ENCODE assay signal across 21 cellular contexts in the genomic region with DNA sequence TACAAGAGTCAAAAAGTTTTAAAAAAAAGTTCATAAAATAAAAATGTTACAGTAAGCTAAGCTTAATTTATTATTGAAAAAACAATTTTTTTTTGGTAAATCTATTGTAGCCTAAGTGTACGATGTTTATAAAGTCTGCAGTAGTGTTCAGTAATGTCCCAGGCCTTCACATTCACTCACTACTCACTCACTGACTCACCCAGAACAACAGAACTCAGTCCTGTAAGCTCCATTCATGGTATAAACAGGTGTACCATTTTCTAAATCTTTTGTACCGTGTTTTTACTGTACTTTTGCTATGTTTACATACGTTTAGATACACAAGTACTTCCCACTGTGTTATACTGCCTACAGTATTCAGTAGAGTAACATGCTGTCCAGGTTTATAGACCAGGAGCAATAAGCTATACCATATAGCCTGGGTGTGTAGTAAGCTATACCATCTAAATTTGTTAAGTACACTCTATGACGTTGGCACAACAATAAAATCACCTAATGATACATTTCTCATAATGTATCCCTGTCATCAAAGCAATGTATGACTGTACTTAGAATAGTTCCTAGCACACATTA.
"Had no signal": no experiment of that assay in that cellular context is flagged by ENCODE, and none has a peak within 500 bp of the region (broad histone marks: within the 10 kb centered on the region; RNA-seq: fewer than 3 reads in every experiment).

No MANE protein-coding gene starts in this region.

- H3K4me3 Mint-ChIP-seq: natural killer cell; neural crest cell; stimulated activated naive B cell treated with anti-CD40 and anti-IgM and Interleukin-4, amounts not matched to agents 10 μg/mL and 1 μg/mL and 100 μg/mL, for 72 hours; stimulated activated naive CD8-positive, alpha-beta T cell treated with anti-CD3 and anti-CD28 coated beads, Interleukin-15, amount 100 ng/mL, for 72 hours had no signal

- H3K36me3 Mint-ChIP-seq: natural killer cell; stimulated activated naive B cell treated with anti-CD40 and anti-IgM and Interleukin-4, amounts not matched to agents 10 μg/mL and 1 μg/mL and 100 μg/mL, for 72 hours had no signal

- H3K27ac Mint-ChIP-seq: natural killer cell; stimulated activated naive B cell treated with anti-CD40 and anti-IgM and Interleukin-4, amounts not matched to agents 10 μg/mL and 1 μg/mL and 100 μg/mL, for 72 hours; stimulated activated naive CD8-positive, alpha-beta T cell treated with anti-CD3 and anti-CD28 coated beads, Interleukin-15, amount 100 ng/mL, for 72 hours had no signal

- H3K9me3 Mint-ChIP-seq: natural killer cell; neural crest cell; stimulated activated naive B cell treated with anti-CD40 and anti-IgM and Interleukin-4, amounts not matched to agents 10 μg/mL and 1 μg/mL and 100 μg/mL, for 72 hours; stimulated activated naive CD8-positive, alpha-beta T cell treated with anti-CD3 and anti-CD28 coated beads, Interleukin-15, amount 100 ng/mL, for 72 hours had no signal

- H3K4me1 ChIP-seq: esophagus muscularis mucosa, gastroesophageal sphincter, sigmoid colon, testis, tibial nerve had no signal

- H3K27me3 Mint-ChIP-seq: stimulated activated naive B cell treated with anti-CD40 and anti-IgM and Interleukin-4, amounts not matched to agents 10 μg/mL and 1 μg/mL and 100 μg/mL, for 72 hours had no signal

- H3K4me3 ChIP-seq: dorsolateral prefrontal cortex, esophagus muscularis mucosa, gastroesophageal sphincter, sigmoid colon, skin epidermis, testis, tibial nerve had no signal

- H3K27ac ChIP-seq: dorsolateral prefrontal cortex, epithelial cell of prostate, esophagus muscularis mucosa, gastroesophageal sphincter, sigmoid colon, skin epidermis, testis, tibial nerve had no signal

- ATAC-seq: gastroesophageal sphincter; natural killer cell; stimulated activated naive B cell treated with anti-CD40 and anti-IgM and Interleukin-4, amounts not matched to agents 10 μg/mL and 1 μg/mL and 100 μg/mL, for 72 hours; stimulated activated naive CD8-positive, alpha-beta T cell treated with anti-CD3 and anti-CD28 coated beads, Interleukin-15, amount 100 ng/mL, for 72 hours had no signal

- H3K27me3 ChIP-seq: dorsolateral prefrontal cortex, esophagus muscularis mucosa, gastroesophageal sphincter, sigmoid colon, testis, tibial nerve had no signal

- DNase-seq: cerebellar nuclear complex; cortex of kidney; dorsolateral prefrontal cortex; effector CD8-positive, alpha-beta T cell; glutamatergic neuron; kidney; mesendoderm; natural killer cell; posterior cingulate gyrus; sigmoid colon; stimulated activated CD4-positive, alpha-beta T cell treated with anti-CD3 and anti-CD28 coated beads, Interleukin-2, amount 100 ng/mL, for 24 hours; stimulated activated CD4-positive, alpha-beta T cell treated with anti-CD3 and anti-CD28 coated beads, Interleukin-4, amount 100 ng/mL, for 4 hours; stimulated activated naive B cell treated with anti-CD40 and anti-IgM and Interleukin-4, amounts not matched to agents 10 μg/mL and 1 μg/mL and 100 μg/mL, for 72 hours; stimulated activated naive CD8-positive, alpha-beta T cell treated with anti-CD3 and anti-CD28 coated beads, Interleukin-15, amount 100 ng/mL, for 72 hours; testis had no signal

- H3K9me3 ChIP-seq: esophagus muscularis mucosa, gastroesophageal sphincter, sigmoid colon, testis had no signal

- H3K36me3 ChIP-seq: esophagus muscularis mucosa, gastroesophageal sphincter, sigmoid colon, tibial nerve had no signal

- H3K4me1 Mint-ChIP-seq: natural killer cell; neural crest cell; stimulated activated naive B cell treated with anti-CD40 and anti-IgM and Interleukin-4, amounts not matched to agents 10 μg/mL and 1 μg/mL and 100 μg/mL, for 72 hours; stimulated activated naive CD8-positive, alpha-beta T cell treated with anti-CD3 and anti-CD28 coated beads, Interleukin-15, amount 100 ng/mL, for 72 hours had no signal
